In the genomic region with DNA sequence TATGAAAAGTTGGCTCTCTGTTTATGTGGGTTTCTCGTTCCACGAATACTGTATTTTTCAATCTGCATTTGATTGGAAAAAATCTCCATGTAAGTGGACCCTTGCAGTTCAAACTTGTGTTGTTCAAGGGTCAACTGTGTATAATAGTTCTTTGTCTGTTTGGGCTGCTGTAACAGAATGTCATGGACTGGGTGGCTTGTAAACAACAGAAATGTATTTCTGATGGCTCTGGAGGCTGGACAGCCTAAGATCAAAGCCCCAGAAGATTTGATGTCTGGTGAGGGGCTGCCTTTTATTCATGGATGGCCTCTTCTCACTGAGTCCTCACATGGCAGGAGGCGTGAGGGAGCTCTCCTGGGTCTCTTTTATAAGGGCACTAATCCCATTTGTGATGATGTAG, we compare ENCODE assay signal across 1 cellular context.
TF ChIP-seq lines count a peak whose summit lies in the region.

No MANE protein-coding gene starts in this region.

TF ChIP-seq in HepG2, 621 proteins besides CTCF, POLR2A, EP300 and RAD21 (continued from another document):
- TF ChIP-seq, protein P1, sequence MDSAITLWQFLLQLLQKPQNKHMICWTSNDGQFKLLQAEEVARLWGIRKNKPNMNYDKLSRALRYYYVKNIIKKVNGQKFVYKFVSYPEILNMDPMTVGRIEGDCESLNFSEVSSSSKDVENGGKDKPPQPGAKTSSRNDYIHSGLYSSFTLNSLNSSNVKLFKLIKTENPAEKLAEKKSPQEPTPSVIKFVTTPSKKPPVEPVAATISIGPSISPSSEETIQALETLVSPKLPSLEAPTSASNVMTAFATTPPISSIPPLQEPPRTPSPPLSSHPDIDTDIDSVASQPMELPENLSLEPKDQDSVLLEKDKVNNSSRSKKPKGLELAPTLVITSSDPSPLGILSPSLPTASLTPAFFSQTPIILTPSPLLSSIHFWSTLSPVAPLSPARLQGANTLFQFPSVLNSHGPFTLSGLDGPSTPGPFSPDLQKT (CRISPR knock-in tag; IDR thresholded peaks at IDR 0.05; ENCODE audit: borderline replicate concordance), result no peak
- TF ChIP-seq, protein P2, sequence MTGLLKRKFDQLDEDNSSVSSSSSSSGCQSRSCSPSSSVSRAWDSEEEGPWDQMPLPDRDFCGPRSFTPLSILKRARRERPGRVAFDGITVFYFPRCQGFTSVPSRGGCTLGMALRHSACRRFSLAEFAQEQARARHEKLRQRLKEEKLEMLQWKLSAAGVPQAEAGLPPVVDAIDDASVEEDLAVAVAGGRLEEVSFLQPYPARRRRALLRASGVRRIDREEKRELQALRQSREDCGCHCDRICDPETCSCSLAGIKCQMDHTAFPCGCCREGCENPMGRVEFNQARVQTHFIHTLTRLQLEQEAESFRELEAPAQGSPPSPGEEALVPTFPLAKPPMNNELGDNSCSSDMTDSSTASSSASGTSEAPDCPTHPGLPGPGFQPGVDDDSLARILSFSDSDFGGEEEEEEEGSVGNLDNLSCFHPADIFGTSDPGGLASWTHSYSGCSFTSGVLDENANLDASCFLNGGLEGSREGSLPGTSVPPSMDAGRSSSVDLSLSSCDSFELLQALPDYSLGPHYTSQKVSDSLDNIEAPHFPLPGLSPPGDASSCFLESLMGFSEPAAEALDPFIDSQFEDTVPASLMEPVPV (CRISPR knock-in tag; IDR thresholded peaks at IDR 0.05), result no peak
- TF ChIP-seq, protein P3, sequence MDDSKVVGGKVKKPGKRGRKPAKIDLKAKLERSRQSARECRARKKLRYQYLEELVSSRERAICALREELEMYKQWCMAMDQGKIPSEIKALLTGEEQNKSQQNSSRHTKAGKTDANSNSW (CRISPR knock-in tag; IDR thresholded peaks at IDR 0.05; ENCODE audit: borderline replicate concordance), result no peak
- TF ChIP-seq CENPX (CRISPR knock-in tag; IDR thresholded peaks at IDR 0.05) (no peak), ZBTB7B (CRISPR knock-in tag; IDR thresholded peaks at IDR 0.05) (peak; percentile 64; the same call in 1 of the 2 replicates), ZNF614 (CRISPR knock-in tag; IDR thresholded peaks at IDR 0.05; ENCODE audit: borderline replicate concordance) (no peak; the same call in 1 of the 2 replicates), CBX5 (CRISPR knock-in tag; IDR thresholded peaks at IDR 0.05; ENCODE audit: borderline replicate concordance) (no peak), GLI4 (CRISPR knock-in tag; IDR thresholded peaks at IDR 0.05; ENCODE audit: borderline replicate concordance) (no peak), HDAC2 (CRISPR knock-in tag; IDR thresholded peaks at IDR 0.05) (no peak), ZEB1 (IDR thresholded peaks at IDR 0.05; ENCODE audit: insufficient replicate concordance, low read depth) (no peak), TEAD3 (CRISPR knock-in tag; optimal IDR thresholded peaks at IDR 0.05; ENCODE audit: borderline replicate concordance) (peak; percentile 44), ZNF607 (CRISPR knock-in tag; IDR thresholded peaks at IDR 0.05; ENCODE audit: borderline replicate concordance) (no peak)
- TF ChIP-seq, protein P4, sequence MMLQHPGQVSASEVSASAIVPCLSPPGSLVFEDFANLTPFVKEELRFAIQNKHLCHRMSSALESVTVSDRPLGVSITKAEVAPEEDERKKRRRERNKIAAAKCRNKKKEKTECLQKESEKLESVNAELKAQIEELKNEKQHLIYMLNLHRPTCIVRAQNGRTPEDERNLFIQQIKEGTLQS (CRISPR knock-in tag; IDR thresholded peaks at IDR 0.05), result no peak
